14 cellular contexts compared by ENCODE assay signal in genomic region chr19:7028790-7029189, GRCh38. TPM values are rescaled to one million over a fixed set of nuclear protein-coding genes. Genes with fewer than 3 reads are reported as not detected.
A peak's percentile ranks its signal among the peaks of the same experiment; 100 is the strongest.
DNase-seq lines count a peak whose midpoint lies in the region; ATAC-seq lines count a peak whose summit lies in the region.
"Not testable (repeated sequence)": the region's sequence is repeated elsewhere in the genome, so short reads cannot be mapped to it uniquely, and the experiment has no call there.
"Had no signal": no experiment of that assay in that cellular context is flagged by ENCODE, and none has a peak within 500 bp of the region (broad histone marks: within the 10 kb centered on the region; RNA-seq: fewer than 3 reads in every experiment).

No MANE protein-coding gene starts in this region.

- DNase-seq in activated naive CD4-positive, alpha-beta T cell treated with anti-CD3 and anti-CD28 coated beads, Interleukin-2, amount 50 U/mL, for 72 hours (ENCODE audit: low spot score in 2 of 2); central memory CD8-positive, alpha-beta T cell (ENCODE audit: low spot score in 2 of 2); effector memory CD8-positive, alpha-beta T cell: not testable (repeated sequence)

- H3K36me3 Mint-ChIP-seq in activated naive CD4-positive, alpha-beta T cell treated with anti-CD3 and anti-CD28 coated beads, Interleukin-2, amount 50 U/mL, for 72 hours; central memory CD8-positive, alpha-beta T cell (ENCODE audit: insufficient read depth); effector memory CD8-positive, alpha-beta T cell (ENCODE audit: insufficient read depth): not testable (repeated sequence)

- not testable (repeated sequence) for H3K27me3 Mint-ChIP-seq in central memory CD8-positive, alpha-beta T cell; effector memory CD8-positive, alpha-beta T cell

- H3K4me1 Mint-ChIP-seq in central memory CD8-positive, alpha-beta T cell; effector memory CD8-positive, alpha-beta T cell (ENCODE audit: low read depth in 2 of 2): not testable (repeated sequence)

- H3K9me3 Mint-ChIP-seq in activated naive CD4-positive, alpha-beta T cell treated with anti-CD3 and anti-CD28 coated beads, Interleukin-2, amount 50 U/mL, for 72 hours; central memory CD8-positive, alpha-beta T cell; effector memory CD8-positive, alpha-beta T cell: not testable (repeated sequence)

- H3K27ac Mint-ChIP-seq in activated naive CD4-positive, alpha-beta T cell treated with anti-CD3 and anti-CD28 coated beads, Interleukin-2, amount 50 U/mL, for 72 hours; central memory CD8-positive, alpha-beta T cell (ENCODE audit: low read depth); effector memory CD8-positive, alpha-beta T cell: not testable (repeated sequence)

- not testable (repeated sequence) for H3K4me3 Mint-ChIP-seq in central memory CD8-positive, alpha-beta T cell; effector memory CD8-positive, alpha-beta T cell

- ATAC-seq in activated naive CD4-positive, alpha-beta T cell treated with anti-CD3 and anti-CD28 coated beads, Interleukin-2, amount 50 U/mL, for 72 hours: peak; percentile 32 to 44
- peak; percentile 58 for ATAC-seq in central memory CD8-positive, alpha-beta T cell (replicated peaks; ENCODE audit: extremely low read depth, poor library complexity, severe bottlenecking)
- peak; percentile 47 for ATAC-seq in effector memory CD8-positive, alpha-beta T cell (replicated peaks)

RNA-seq across cellular contexts. Expression of gene MBD3L5, which starts 1.6 kb away (rescaled TPM):
- not detected for total RNA-seq in activated naive CD4-positive, alpha-beta T cell treated with anti-CD3 and anti-CD28 coated beads, Interleukin-2, amount 50 U/mL, for 72 hours
- total RNA-seq: A172; B cell; Caco-2; Calu3; CD4-positive, alpha-beta memory T cell; CD4-positive, alpha-beta T cell; CD4-positive, CD25-positive, alpha-beta regulatory T cell; CD8-positive, alpha-beta memory T cell; CD8-positive, alpha-beta T cell; Daoy had no signal

RNA-seq across cellular contexts. Expression of gene MBD3L2B, which starts 7.6 kb away (rescaled TPM):
- total RNA-seq in activated naive CD4-positive, alpha-beta T cell treated with anti-CD3 and anti-CD28 coated beads, Interleukin-2, amount 50 U/mL, for 72 hours: not detected
- total RNA-seq: A172; B cell; Caco-2; Calu3; CD4-positive, alpha-beta memory T cell; CD4-positive, alpha-beta T cell; CD4-positive, CD25-positive, alpha-beta regulatory T cell; CD8-positive, alpha-beta memory T cell; CD8-positive, alpha-beta T cell; Daoy had no signal

RNA-seq across cellular contexts. Expression of gene MBD3L4, which starts 11.2 kb away (rescaled TPM):
- total RNA-seq in activated naive CD4-positive, alpha-beta T cell treated with anti-CD3 and anti-CD28 coated beads, Interleukin-2, amount 50 U/mL, for 72 hours: not detected
- total RNA-seq: A172; A673; B cell; Caco-2; Calu3; CD4-positive, alpha-beta memory T cell; CD4-positive, alpha-beta T cell; CD4-positive, CD25-positive, alpha-beta regulatory T cell; CD8-positive, alpha-beta memory T cell; CD8-positive, alpha-beta T cell; Daoy had no signal

RNA-seq across cellular contexts. Expression of gene MBD3L2, which starts 20.3 kb away (rescaled TPM):
- total RNA-seq in activated naive CD4-positive, alpha-beta T cell treated with anti-CD3 and anti-CD28 coated beads, Interleukin-2, amount 50 U/mL, for 72 hours: not detected
- total RNA-seq: A172; A673; B cell; Caco-2; Calu3; CD4-positive, alpha-beta memory T cell; CD4-positive, alpha-beta T cell; CD4-positive, CD25-positive, alpha-beta regulatory T cell; CD8-positive, alpha-beta memory T cell; CD8-positive, alpha-beta T cell; Daoy had no signal

RNA-seq across cellular contexts. Expression of gene MBD3L3, which starts 29.7 kb away (rescaled TPM):
- total RNA-seq in activated naive CD4-positive, alpha-beta T cell treated with anti-CD3 and anti-CD28 coated beads, Interleukin-2, amount 50 U/mL, for 72 hours: not detected
- total RNA-seq: A172; B cell; Caco-2; Calu3; CD4-positive, alpha-beta memory T cell; CD4-positive, alpha-beta T cell; CD4-positive, CD25-positive, alpha-beta regulatory T cell; CD8-positive, alpha-beta memory T cell; CD8-positive, alpha-beta T cell; Daoy had no signal
